In genomic region chr7:42967391-42967790, GRCh38 we compare ENCODE assay signal across 28 cellular contexts.
"Had no signal": no experiment of that assay in that cellular context is flagged by ENCODE, and none has a peak within 500 bp of the region (broad histone marks: within the 10 kb centered on the region; RNA-seq: fewer than 3 reads in every experiment).

No MANE protein-coding gene starts in this region.

- H2AFZ ChIP-seq: PC-9 had no signal

- H3K36me3 ChIP-seq: Peyer's patch, SJSA1 had no signal

- ATAC-seq: HepG2, Right ventricle myocardium inferior, T-cell had no signal

- H3K4me3 ChIP-seq: PC-9, Peyer's patch, SJSA1 had no signal

- H3K4me1 ChIP-seq: Peyer's patch had no signal

- H3K4me1 Mint-ChIP-seq: T-cell had no signal

- DNase-seq: IMR-90, Kasumi-1, KG1, MM.1S, MV-4-11, NCI-H1048, NCI-H1105, NCI-H1417, NCI-H1436 treated with DMSO at 0.1 percent for 48 hours, NCI-H1694, NCI-H187 treated with DMSO at 0.1 percent for 48 hours, NCI-H2029 treated with DMSO at 0.1 percent for 48 hours, NCI-H226, NCI-H446, NCI-H510A, NCI-H524 treated with DMSO at 0.1 percent for 48 hours, NCI-H69, NCI-H774, OCI-M1, PC-9, Peyer's patch, SIG-M5, SK-N-SH, SW 1271, T-cell had no signal

- H3K9me3 Mint-ChIP-seq: T-cell had no signal

- H3K36me3 Mint-ChIP-seq: T-cell had no signal

- H3K4me3 Mint-ChIP-seq: T-cell had no signal

- H3K9ac ChIP-seq: SK-N-SH had no signal

- H3K4me2 ChIP-seq: PC-9, SK-N-SH had no signal

- H3K27me3 ChIP-seq: Peyer's patch, SJSA1 had no signal

- H3K27ac Mint-ChIP-seq: T-cell had no signal

- H3K9me3 ChIP-seq: Peyer's patch, SJSA1, SK-N-SH had no signal

- H3K27ac ChIP-seq: PC-9, Peyer's patch, SJSA1 had no signal
